Comparison of ENCODE assay signal across 12 cellular contexts in genomic region chr2:21175895-21176646, GRCh38. TPM values are rescaled to one million over a fixed set of nuclear protein-coding genes. Genes with fewer than 3 reads are reported as not detected.
DNase-seq lines count a peak whose midpoint lies in the region; ATAC-seq and TF ChIP-seq lines count a peak whose summit lies in the region.
"Had no signal": no experiment of that assay in that cellular context is flagged by ENCODE, and none has a peak within 500 bp of the region (broad histone marks: within the 10 kb centered on the region; RNA-seq: fewer than 3 reads in every experiment).

No MANE protein-coding gene starts in this region.

- POLR2A ChIA-PET in HCT116 (lab: Charles Lee), result no interaction called here

- BruUV-seq in HCT116 (replicated peaks; lab: Mats Ljungman, UMichigan), result no TSS peak

- 0 out of 2 replicates have a peak, but pooled peaks cover 6% of the 10 kb centered on the region for H3K27me3 ChIP-seq in HCT116 (ENCODE audit: insufficient read depth, low read length)
- H3K27me3 ChIP-seq in Peyer's patch, result no peaks in the 10 kb centered on the region
- H3K27me3 ChIP-seq in gastroesophageal sphincter, result no peaks in the 10 kb centered on the region
- no peaks in the 10 kb centered on the region for H3K27me3 ChIP-seq in prostate gland (replicated peaks; ENCODE audit: insufficient read depth)

- TF ChIP-seq POLR2A in HCT116 (IDR thresholded peaks at IDR 0.05; ENCODE audit: borderline replicate concordance, extremely low read depth, insufficient read depth, insufficient read length), result no peak
- TF ChIP-seq POLR2A in Peyer's patch (IDR thresholded peaks at IDR 0.05), result no peak
- TF ChIP-seq POLR2A in gastroesophageal sphincter (IDR thresholded peaks at IDR 0.05), result no peak
- TF ChIP-seq POLR2A in prostate gland (IDR thresholded peaks at IDR 0.05), result no peak

- DNase-seq in HCT116 (ENCODE audit: low read depth, low spot score), result no peak
- DNase-seq in Peyer's patch, result no peak
- DNase-seq in prostate gland (ENCODE audit: low spot score), result no peak
- DNase-seq in retina, result no peak
- DNase-seq in T-helper 9 cell, result no peak
- no peak for DNase-seq in activated CD4-positive, alpha-beta T cell treated with anti-CD3 and anti-CD28 coated beads, Interleukin-2, amount 50 U/mL, for 48 hours
- DNase-seq: HCEC 1CT had no signal

- H3K4me2 ChIP-seq in HCT116 (ENCODE audit: low read length), result no peak overlapping the region

- ATAC-seq in HCT116 (no peak), gastroesophageal sphincter (no peak), GM19455 (IDR thresholded peaks at IDR 0.05; ENCODE audit: unreplicated experiment) (no peak)
- ATAC-seq: WTC11 had no signal

- H3K79me2 ChIP-seq in HCT116 (ENCODE audit: insufficient read depth, low read length), result no peaks in the 10 kb centered on the region

- no peak overlapping the region for H3K9ac ChIP-seq in HCT116 (ENCODE audit: low read length)

- TF ChIP-seq RAD21 in HCT116 (IDR thresholded peaks at IDR 0.05; ENCODE audit: low read depth), result peak; percentile 23; the same call in 1 of the 2 replicates

- no peak for TF ChIP-seq CTCF in HCT116 (IDR thresholded peaks at IDR 0.05 in 2 of 3, conservative IDR thresholded peaks at IDR 0.05 in 1 of 3; ENCODE audit: borderline replicate concordance in 1 of 3, insufficient read depth in 1 of 3, low read depth in 2 of 3, low read length in 2 of 3)
- peak in 4 of 6 experiments; percentile 11 to 68 (median 58) for TF ChIP-seq CTCF in Peyer's patch (IDR thresholded peaks at IDR 0.05)
- TF ChIP-seq CTCF in gastroesophageal sphincter (IDR thresholded peaks at IDR 0.05), result peak; percentile 10 to 42 (median 33)
- peak in 3 of 4 experiments; percentile 22 to 52 (median 41) for TF ChIP-seq CTCF in prostate gland (IDR thresholded peaks at IDR 0.05)

- intact Hi-C loops in HCT116 (cut with micrococcal nuclease), result loop anchor here (10.0 kb wide), 1 partner anchor 139 kb away; no protein-coding TSS in a partner anchor
- intact Hi-C loops in prostate gland (cut with DNase I), result loop anchor here (5.0 kb wide), 1 partner anchor 141 kb away; no protein-coding TSS in a partner anchor

- H3K9me2 ChIP-seq in HCT116 (ENCODE audit: insufficient read depth), result no peaks in the 10 kb centered on the region

- no peak overlapping the region for H3K27ac ChIP-seq in HCT116 (ENCODE audit: low read depth, low read length)
- H3K27ac ChIP-seq in Peyer's patch, result no peak overlapping the region
- no peak overlapping the region for H3K27ac ChIP-seq in gastroesophageal sphincter
- no peak overlapping the region for H3K27ac ChIP-seq in prostate gland

- TF ChIP-seq EP300 in gastroesophageal sphincter (IDR thresholded peaks at IDR 0.05), result no peak

- RAD21 ChIA-PET in HCT116 (lab: Charles Lee; ENCODE audit: low non-redundant PET in 1 of 2, low total read pairs in 2 of 2, uncharacterized antibody in 2 of 2, unreplicated experiment in 2 of 2), result no interaction called here

- H4K20me1 ChIP-seq in HCT116 (ENCODE audit: insufficient read depth), result no peaks in the 10 kb centered on the region

- H3K36me3 ChIP-seq in HCT116 (ENCODE audit: control insufficient read depth in 1 of 2, insufficient read depth in 2 of 2, low read length in 2 of 2), result no peaks in the 10 kb centered on the region
- no peaks in the 10 kb centered on the region for H3K36me3 ChIP-seq in Peyer's patch
- no peaks in the 10 kb centered on the region for H3K36me3 ChIP-seq in gastroesophageal sphincter
- H3K36me3 ChIP-seq in prostate gland, result no peaks in the 10 kb centered on the region

- H2AFZ ChIP-seq in HCT116 (ENCODE audit: low read depth, low read length, poor library complexity, severe bottlenecking), result no peak overlapping the region

- CTCF ChIA-PET in HCT116 (lab: Charles Lee), result no interaction called here

- H3K4me3 ChIP-seq in HCT116 (replicated peaks in 1 of 2; ENCODE audit: low read depth in 1 of 2, low read length in 2 of 2) (no peak overlapping the region), Peyer's patch (no peak overlapping the region), gastroesophageal sphincter (no peak overlapping the region), prostate gland (no peak overlapping the region)

- H3K9me3 ChIP-seq in HCT116 (ENCODE audit: control insufficient read depth in 1 of 2, insufficient read depth in 1 of 2, low read depth in 1 of 2, low read length in 2 of 2) (no peaks in the 10 kb centered on the region), Peyer's patch (no peaks in the 10 kb centered on the region), gastroesophageal sphincter (no peaks in the 10 kb centered on the region), prostate gland (no peaks in the 10 kb centered on the region)

- WGBS in gastroesophageal sphincter (ENCODE audit: low coverage in 1 of 2), 2 donors, result 21 to 42% methylated on average over 4 to 5 of the region's 5 CpGs
- 22% methylated on average over 5 of the region's 5 CpGs for WGBS in prostate gland

- H3K4me1 ChIP-seq in HCT116 (ENCODE audit: control insufficient read depth in 1 of 2, insufficient read depth in 2 of 2, low read length in 2 of 2) (no peaks in the 10 kb centered on the region), Peyer's patch (no peaks in the 10 kb centered on the region), gastroesophageal sphincter (peaks cover 0 to 5% (median 0%) of the 10 kb centered on the region in 3 donors), prostate gland (replicated peaks) (no peaks in the 10 kb centered on the region)

TF ChIP-seq in HCT116, 20 proteins besides CTCF, POLR2A, EP300 and RAD21:
- TF ChIP-seq ATF3 (IDR thresholded peaks at IDR 0.05) (no peak), SIN3A (IDR thresholded peaks at IDR 0.05; ENCODE audit: low read depth) (no peak), EZH2phosphoT487 (IDR thresholded peaks at IDR 0.05; ENCODE audit: borderline replicate concordance) (no peak), MAX (IDR thresholded peaks at IDR 0.05) (no peak), REST (IDR thresholded peaks at IDR 0.05; ENCODE audit: low read depth) (no peak), TCF7L2 (IDR thresholded peaks at IDR 0.05; ENCODE audit: borderline replicate concordance, extremely low read depth, insufficient read depth, insufficient read length) (no peak), SRF (IDR thresholded peaks at IDR 0.05; ENCODE audit: low read depth) (no peak), JUND (IDR thresholded peaks at IDR 0.05) (no peak)

RNA-seq across cellular contexts. Expression of gene TDRD15, which starts 52.3 kb away (rescaled TPM):
- total RNA-seq in HCT116 (2021; ENCODE audit: unreplicated experiment) (not detected), Peyer's patch (under 1 TPM in 1 of 4 donors, not detected in 3; 0.83 TPM), gastroesophageal sphincter (under 1 TPM in 1 of 4 donors, not detected in 3; 0.73 TPM), prostate gland (1 to 10 TPM in 1 of 2 donors, not detected in 1; 1.9 TPM)
- polyA plus RNA-seq in HCT116 (2012), result not detected in 2 replicates
- total RNA-seq: astrocyte, lower leg skin, WTC11 had no signal

Comparison
In these comparisons a context has a peak if more than half of its experiments do, and no peak if none do; other contexts are left out.
1. CTCF ChIP-seq: peak in Peyer's patch (4 of 6), gastroesophageal sphincter (4 of 4) and prostate gland (3 of 4); none in HCT116 (0 of 3).